ENCODE assay signal across 32 cellular contexts in the genomic region with DNA sequence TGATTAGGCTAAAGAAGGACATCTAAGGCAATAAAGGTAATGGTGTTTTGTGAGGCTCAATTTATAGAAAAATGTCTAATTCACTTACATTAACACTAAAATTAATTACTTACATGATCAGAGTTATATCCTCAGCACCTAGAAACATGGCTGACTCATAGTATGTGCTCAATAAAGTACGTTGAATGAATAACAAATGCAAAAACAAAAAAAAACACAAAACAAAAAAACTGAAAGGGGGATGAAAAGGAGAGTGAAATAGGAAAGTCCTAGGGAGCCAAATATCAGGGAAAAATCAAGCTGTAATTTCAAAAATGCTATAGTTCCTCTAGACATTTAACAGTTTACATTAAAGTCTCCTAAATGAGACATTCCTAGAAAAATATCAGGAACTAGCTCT.
"Had no signal": no experiment of that assay in that cellular context is flagged by ENCODE, and none has a peak within 500 bp of the region (broad histone marks: within the 10 kb centered on the region; RNA-seq: fewer than 3 reads in every experiment).

No MANE protein-coding gene starts in this region.

- ATAC-seq: left colon; left lung; lower lobe of right lung; naive thymus-derived CD8-positive, alpha-beta T cell; right cardiac atrium; stimulated activated naive B cell treated with anti-CD40 and anti-IgM and Interleukin-4, amounts not matched to agents 10 μg/mL and 1 μg/mL and 100 μg/mL, for 72 hours; stimulated activated naive CD8-positive, alpha-beta T cell treated with anti-CD3 and anti-CD28 coated beads, Interleukin-15, Interleukin-2, amounts not matched to agents 100 U/mL and 50 U/mL, for 24 hours had no signal

- H3K4me3 Mint-ChIP-seq: immature natural killer cell; naive thymus-derived CD8-positive, alpha-beta T cell; nephron; neural crest cell; stimulated activated naive B cell treated with anti-CD40 and anti-IgM and Interleukin-4, amounts not matched to agents 10 μg/mL and 1 μg/mL and 100 μg/mL, for 72 hours had no signal

- H3K36me3 Mint-ChIP-seq: immature natural killer cell; naive thymus-derived CD8-positive, alpha-beta T cell had no signal

- H3K27me3 Mint-ChIP-seq: naive thymus-derived CD8-positive, alpha-beta T cell had no signal

- H3K27ac ChIP-seq: left lung, lower lobe of right lung, neutrophil, ovary, prostate gland, sigmoid colon, stomach, testis, thyroid gland, transverse colon, upper lobe of left lung, vagina had no signal

- H3K27me3 ChIP-seq: neutrophil, ovary, sigmoid colon, stomach, testis, thyroid gland, transverse colon, upper lobe of left lung, vagina had no signal

- H3K27ac Mint-ChIP-seq: immature natural killer cell; naive thymus-derived CD8-positive, alpha-beta T cell; nephron; stimulated activated naive B cell treated with anti-CD40 and anti-IgM and Interleukin-4, amounts not matched to agents 10 μg/mL and 1 μg/mL and 100 μg/mL, for 72 hours had no signal

- H3K4me3 ChIP-seq: left lung, lower lobe of right lung, ovary, prostate gland, sigmoid colon, stomach, testis, thyroid gland, transverse colon, upper lobe of left lung, vagina had no signal

- H3K36me3 ChIP-seq: left lung, lower lobe of right lung, neutrophil, ovary, prostate gland, sigmoid colon, stomach, thyroid gland, transverse colon, upper lobe of left lung, vagina had no signal

- DNase-seq: hypothalamus; immature natural killer cell; kidney; left colon; left lung; lower lobe of right lung; mammary epithelial cell; mesenchymal stem cell; naive thymus-derived CD8-positive, alpha-beta T cell; occipital lobe; ovary; posterior cingulate gyrus; retina; right cardiac atrium; sigmoid colon; stimulated activated CD4-positive, alpha-beta T cell treated with anti-CD3 and anti-CD28 coated beads, Interleukin-12 subunit alpha, Interleukin-12 subunit beta, amount 100 ng/mL, for 4 hours; stimulated activated CD4-positive, alpha-beta T cell treated with anti-CD3 and anti-CD28 coated beads, Interleukin-15, amount 100 ng/mL, for 24 hours; stimulated activated CD4-positive, alpha-beta T cell treated with anti-CD3 and anti-CD28 coated beads, Interleukin-2, amount 100 ng/mL, for 24 hours; stimulated activated CD4-positive, alpha-beta T cell treated with anti-CD3 and anti-CD28 coated beads, Interleukin-4, amount 100 ng/mL, for 1 hour; stimulated activated naive B cell treated with anti-CD40 and anti-IgM and Interleukin-4, amounts not matched to agents 10 μg/mL and 1 μg/mL and 100 μg/mL, for 72 hours; stimulated activated naive CD8-positive, alpha-beta T cell treated with anti-CD3 and anti-CD28 coated beads, Interleukin-15, Interleukin-2, amounts not matched to agents 100 U/mL and 50 U/mL, for 24 hours; stomach; testis; thyroid gland; transverse colon; upper lobe of left lung had no signal

- H3K9me3 ChIP-seq: left lung, lower lobe of right lung, neutrophil, ovary, prostate gland, sigmoid colon, stomach, testis, thyroid gland, transverse colon, upper lobe of left lung, vagina had no signal

- H3K4me1 ChIP-seq: prostate gland, sigmoid colon, testis, thyroid gland, transverse colon had no signal

- FAIRE-seq: islet of Langerhans, kidney had no signal

- H3K9me3 Mint-ChIP-seq: immature natural killer cell; naive thymus-derived CD8-positive, alpha-beta T cell; nephron; neural crest cell; stimulated activated naive B cell treated with anti-CD40 and anti-IgM and Interleukin-4, amounts not matched to agents 10 μg/mL and 1 μg/mL and 100 μg/mL, for 72 hours had no signal
